ENCODE assay signal across 1 cellular context in genomic region chr10:17088118-17088806, GRCh38.
TF ChIP-seq lines count a peak whose summit lies in the region.

No MANE protein-coding gene starts in this region.

TF ChIP-seq in WTC11, 78 proteins besides CTCF, POLR2A, EP300 and RAD21 (continued from another document):
- TF ChIP-seq, protein P1, sequence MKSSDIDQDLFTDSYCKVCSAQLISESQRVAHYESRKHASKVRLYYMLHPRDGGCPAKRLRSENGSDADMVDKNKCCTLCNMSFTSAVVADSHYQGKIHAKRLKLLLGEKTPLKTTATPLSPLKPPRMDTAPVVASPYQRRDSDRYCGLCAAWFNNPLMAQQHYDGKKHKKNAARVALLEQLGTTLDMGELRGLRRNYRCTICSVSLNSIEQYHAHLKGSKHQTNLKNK (CRISPR knock-in tag; IDR thresholded peaks at IDR 0.05) = no peak
- no peak for TF ChIP-seq GTF2I (CRISPR knock-in tag; conservative IDR thresholded peaks at IDR 0.05)
